1 cellular context compared by ENCODE assay signal in the genomic region with DNA sequence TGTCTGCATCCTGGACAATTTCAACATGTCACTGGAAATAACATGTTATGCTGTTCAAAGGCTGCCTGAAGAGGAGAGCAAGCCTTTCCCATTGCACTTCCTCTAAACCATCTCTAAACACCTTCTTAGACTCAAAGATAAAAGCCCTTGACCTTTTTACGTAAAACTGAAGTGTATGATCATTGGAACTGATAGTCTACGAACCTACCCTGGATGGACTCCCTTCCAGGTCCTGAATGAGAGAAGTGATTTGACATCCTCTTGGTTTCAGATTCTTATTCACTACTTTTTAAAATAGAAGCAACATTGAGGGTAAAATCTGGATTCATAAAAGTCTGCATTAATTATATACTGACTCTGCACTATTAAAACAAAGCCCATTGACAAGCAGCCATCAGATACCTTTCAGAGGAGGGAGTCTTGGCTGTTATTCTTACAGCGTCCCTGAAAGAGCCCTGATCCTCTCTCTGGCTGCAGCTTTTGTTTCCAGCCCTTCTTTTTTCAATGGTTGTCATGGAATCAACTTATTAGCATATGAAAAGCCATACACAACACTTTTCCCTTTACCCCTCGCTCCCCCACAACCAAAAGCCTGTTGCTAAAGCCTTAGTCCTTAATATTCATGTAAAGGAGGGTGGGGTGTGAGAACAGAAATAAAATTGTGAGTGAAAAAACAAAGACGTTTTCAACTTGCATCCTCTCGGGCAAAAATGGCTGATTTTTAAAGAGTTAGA.
TF ChIP-seq lines count a peak whose summit lies in the region.

No MANE protein-coding gene starts in this region.

TF ChIP-seq in H1, 55 proteins besides CTCF, POLR2A, EP300 and RAD21 (continued from another document):
- TF ChIP-seq HDAC2 (IDR thresholded peaks at IDR 0.05; ENCODE audit: borderline replicate concordance in 1 of 2, low read depth in 2 of 2, low read length in 2 of 2) (0 out of 4 replicates have a peak, but pooled peaks of 1 of the 2 experiments have one; percentile 12), SP1 (IDR thresholded peaks at IDR 0.05; ENCODE audit: low read depth, low read length) (peak; percentile 67), RBBP5 (IDR thresholded peaks at IDR 0.05; ENCODE audit: borderline replicate concordance, low read depth, low read length) (no peak), POU5F1 (IDR thresholded peaks at IDR 0.05; ENCODE audit: low read depth, low read length) (peak; percentile 54; the same call in 1 of the 2 replicates), ZNF274 (IDR thresholded peaks at IDR 0.05; ENCODE audit: borderline replicate concordance, extremely low read depth, low read length) (no peak), EGR1 (IDR thresholded peaks at IDR 0.05; ENCODE audit: borderline replicate concordance, low read depth, low read length) (no peak)
- TF ChIP-seq, protein P1, sequence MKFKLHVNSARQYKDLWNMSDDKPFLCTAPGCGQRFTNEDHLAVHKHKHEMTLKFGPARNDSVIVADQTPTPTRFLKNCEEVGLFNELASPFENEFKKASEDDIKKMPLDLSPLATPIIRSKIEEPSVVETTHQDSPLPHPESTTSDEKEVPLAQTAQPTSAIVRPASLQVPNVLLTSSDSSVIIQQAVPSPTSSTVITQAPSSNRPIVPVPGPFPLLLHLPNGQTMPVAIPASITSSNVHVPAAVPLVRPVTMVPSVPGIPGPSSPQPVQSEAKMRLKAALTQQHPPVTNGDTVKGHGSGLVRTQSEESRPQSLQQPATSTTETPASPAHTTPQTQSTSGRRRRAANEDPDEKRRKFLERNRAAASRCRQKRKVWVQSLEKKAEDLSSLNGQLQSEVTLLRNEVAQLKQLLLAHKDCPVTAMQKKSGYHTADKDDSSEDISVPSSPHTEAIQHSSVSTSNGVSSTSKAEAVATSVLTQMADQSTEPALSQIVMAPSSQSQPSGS (IDR thresholded peaks at IDR 0.05; ENCODE audit: low read length): peak; percentile 72; the same call in 1 of the 2 replicates
- TF ChIP-seq, protein P2, sequence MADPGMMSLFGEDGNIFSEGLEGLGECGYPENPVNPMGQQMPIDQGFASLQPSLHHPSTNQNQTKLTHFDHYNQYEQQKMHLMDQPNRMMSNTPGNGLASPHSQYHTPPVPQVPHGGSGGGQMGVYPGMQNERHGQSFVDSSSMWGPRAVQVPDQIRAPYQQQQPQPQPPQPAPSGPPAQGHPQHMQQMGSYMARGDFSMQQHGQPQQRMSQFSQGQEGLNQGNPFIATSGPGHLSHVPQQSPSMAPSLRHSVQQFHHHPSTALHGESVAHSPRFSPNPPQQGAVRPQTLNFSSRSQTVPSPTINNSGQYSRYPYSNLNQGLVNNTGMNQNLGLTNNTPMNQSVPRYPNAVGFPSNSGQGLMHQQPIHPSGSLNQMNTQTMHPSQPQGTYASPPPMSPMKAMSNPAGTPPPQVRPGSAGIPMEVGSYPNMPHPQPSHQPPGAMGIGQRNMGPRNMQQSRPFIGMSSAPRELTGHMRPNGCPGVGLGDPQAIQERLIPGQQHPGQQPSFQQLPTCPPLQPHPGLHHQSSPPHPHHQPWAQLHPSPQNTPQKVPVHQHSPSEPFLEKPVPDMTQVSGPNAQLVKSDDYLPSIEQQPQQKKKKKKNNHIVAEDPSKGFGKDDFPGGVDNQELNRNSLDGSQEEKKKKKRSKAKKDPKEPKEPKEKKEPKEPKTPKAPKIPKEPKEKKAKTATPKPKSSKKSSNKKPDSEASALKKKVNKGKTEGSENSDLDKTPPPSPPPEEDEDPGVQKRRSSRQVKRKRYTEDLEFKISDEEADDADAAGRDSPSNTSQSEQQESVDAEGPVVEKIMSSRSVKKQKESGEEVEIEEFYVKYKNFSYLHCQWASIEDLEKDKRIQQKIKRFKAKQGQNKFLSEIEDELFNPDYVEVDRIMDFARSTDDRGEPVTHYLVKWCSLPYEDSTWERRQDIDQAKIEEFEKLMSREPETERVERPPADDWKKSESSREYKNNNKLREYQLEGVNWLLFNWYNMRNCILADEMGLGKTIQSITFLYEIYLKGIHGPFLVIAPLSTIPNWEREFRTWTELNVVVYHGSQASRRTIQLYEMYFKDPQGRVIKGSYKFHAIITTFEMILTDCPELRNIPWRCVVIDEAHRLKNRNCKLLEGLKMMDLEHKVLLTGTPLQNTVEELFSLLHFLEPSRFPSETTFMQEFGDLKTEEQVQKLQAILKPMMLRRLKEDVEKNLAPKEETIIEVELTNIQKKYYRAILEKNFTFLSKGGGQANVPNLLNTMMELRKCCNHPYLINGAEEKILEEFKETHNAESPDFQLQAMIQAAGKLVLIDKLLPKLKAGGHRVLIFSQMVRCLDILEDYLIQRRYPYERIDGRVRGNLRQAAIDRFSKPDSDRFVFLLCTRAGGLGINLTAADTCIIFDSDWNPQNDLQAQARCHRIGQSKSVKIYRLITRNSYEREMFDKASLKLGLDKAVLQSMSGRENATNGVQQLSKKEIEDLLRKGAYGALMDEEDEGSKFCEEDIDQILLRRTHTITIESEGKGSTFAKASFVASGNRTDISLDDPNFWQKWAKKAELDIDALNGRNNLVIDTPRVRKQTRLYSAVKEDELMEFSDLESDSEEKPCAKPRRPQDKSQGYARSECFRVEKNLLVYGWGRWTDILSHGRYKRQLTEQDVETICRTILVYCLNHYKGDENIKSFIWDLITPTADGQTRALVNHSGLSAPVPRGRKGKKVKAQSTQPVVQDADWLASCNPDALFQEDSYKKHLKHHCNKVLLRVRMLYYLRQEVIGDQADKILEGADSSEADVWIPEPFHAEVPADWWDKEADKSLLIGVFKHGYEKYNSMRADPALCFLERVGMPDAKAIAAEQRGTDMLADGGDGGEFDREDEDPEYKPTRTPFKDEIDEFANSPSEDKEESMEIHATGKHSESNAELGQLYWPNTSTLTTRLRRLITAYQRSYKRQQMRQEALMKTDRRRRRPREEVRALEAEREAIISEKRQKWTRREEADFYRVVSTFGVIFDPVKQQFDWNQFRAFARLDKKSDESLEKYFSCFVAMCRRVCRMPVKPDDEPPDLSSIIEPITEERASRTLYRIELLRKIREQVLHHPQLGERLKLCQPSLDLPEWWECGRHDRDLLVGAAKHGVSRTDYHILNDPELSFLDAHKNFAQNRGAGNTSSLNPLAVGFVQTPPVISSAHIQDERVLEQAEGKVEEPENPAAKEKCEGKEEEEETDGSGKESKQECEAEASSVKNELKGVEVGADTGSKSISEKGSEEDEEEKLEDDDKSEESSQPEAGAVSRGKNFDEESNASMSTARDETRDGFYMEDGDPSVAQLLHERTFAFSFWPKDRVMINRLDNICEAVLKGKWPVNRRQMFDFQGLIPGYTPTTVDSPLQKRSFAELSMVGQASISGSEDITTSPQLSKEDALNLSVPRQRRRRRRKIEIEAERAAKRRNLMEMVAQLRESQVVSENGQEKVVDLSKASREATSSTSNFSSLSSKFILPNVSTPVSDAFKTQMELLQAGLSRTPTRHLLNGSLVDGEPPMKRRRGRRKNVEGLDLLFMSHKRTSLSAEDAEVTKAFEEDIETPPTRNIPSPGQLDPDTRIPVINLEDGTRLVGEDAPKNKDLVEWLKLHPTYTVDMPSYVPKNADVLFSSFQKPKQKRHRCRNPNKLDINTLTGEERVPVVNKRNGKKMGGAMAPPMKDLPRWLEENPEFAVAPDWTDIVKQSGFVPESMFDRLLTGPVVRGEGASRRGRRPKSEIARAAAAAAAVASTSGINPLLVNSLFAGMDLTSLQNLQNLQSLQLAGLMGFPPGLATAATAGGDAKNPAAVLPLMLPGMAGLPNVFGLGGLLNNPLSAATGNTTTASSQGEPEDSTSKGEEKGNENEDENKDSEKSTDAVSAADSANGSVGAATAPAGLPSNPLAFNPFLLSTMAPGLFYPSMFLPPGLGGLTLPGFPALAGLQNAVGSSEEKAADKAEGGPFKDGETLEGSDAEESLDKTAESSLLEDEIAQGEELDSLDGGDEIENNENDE (IDR thresholded peaks at IDR 0.05; ENCODE audit: insufficient replicate concordance, low read length): peak; percentile 69
